Comparison of ENCODE assay signal across 10 cellular contexts in genomic region chr3:42651248-42652091, GRCh38. TPM values are rescaled to one million over a fixed set of nuclear protein-coding genes. Genes with fewer than 3 reads are reported as not detected.
DNase-seq lines count a peak whose midpoint lies in the region; ATAC-seq and TF ChIP-seq lines count a peak whose summit lies in the region.
"Had no signal": no experiment of that assay in that cellular context is flagged by ENCODE, and none has a peak within 500 bp of the region (broad histone marks: within the 10 kb centered on the region; RNA-seq: fewer than 3 reads in every experiment).

No MANE protein-coding gene starts in this region.

- H3K4me3 ChIP-seq in SJSA1, result no peak overlapping the region
- peak overlapping the region in 3 of 4 donors; percentile 82 to 96 (median 92) for H3K4me3 ChIP-seq in esophagus muscularis mucosa
- H3K4me3 ChIP-seq in rectal smooth muscle tissue (ENCODE audit: low read length), result peak overlapping the region; percentile 78
- no peak overlapping the region for H3K4me3 ChIP-seq in CD8-positive, alpha-beta memory T cell (ENCODE audit: low read length)

- H3K4me1 ChIP-seq in SJSA1 (replicated peaks), result peaks cover 55% of the 10 kb centered on the region
- H3K4me1 ChIP-seq in esophagus muscularis mucosa, result peaks cover 43 to 64% (median 60%) of the 10 kb centered on the region in 4 donors
- peaks cover 39% of the 10 kb centered on the region for H3K4me1 ChIP-seq in rectal smooth muscle tissue (ENCODE audit: control insufficient read depth, insufficient read depth, low read length)
- peaks cover 14% of the 10 kb centered on the region for H3K4me1 ChIP-seq in CD8-positive, alpha-beta memory T cell (ENCODE audit: insufficient read depth, low read length)

- H3K27ac ChIP-seq in SJSA1, result peak overlapping the region; percentile 76
- peak overlapping the region; percentile 91 to 98 (median 96) for H3K27ac ChIP-seq in esophagus muscularis mucosa (replicated peaks in 1 of 4)
- H3K27ac ChIP-seq in rectal smooth muscle tissue (ENCODE audit: low read depth, low read length), result peak overlapping the region; percentile 83
- no peak overlapping the region for H3K27ac ChIP-seq in CD8-positive, alpha-beta memory T cell (ENCODE audit: low read depth, low read length)

- DNase-seq in EL (peak; percentile 88), SJSA1 (ENCODE audit: low read depth in 1 of 2, low spot score in 2 of 2) (peak; percentile 73 to 77), esophagus muscularis mucosa (ENCODE audit: extremely low spot score) (peak; percentile 8), NCI-H446 treated with DMSO at 0.1 percent for 48 hours (lab: John Stamatoyannopoulos, UW) (no peak), retina (no peak)
- no peak for DNase-seq in CD8-positive, alpha-beta memory T cell
- DNase-seq: activated naive CD4-positive, alpha-beta T cell had no signal

- H3K9me3 ChIP-seq in SJSA1 (replicated peaks) (no peaks in the 10 kb centered on the region), esophagus muscularis mucosa (no peaks in the 10 kb centered on the region)
- no peaks in the 10 kb centered on the region for H3K9me3 ChIP-seq in CD8-positive, alpha-beta memory T cell (ENCODE audit: low read length)

- peaks cover 4 to 25% (median 7%) of the 10 kb centered on the region in 3 donors for H3K4me1 Mint-ChIP-seq in CD8-positive, alpha-beta memory T cell

- no peak for TF ChIP-seq CTCF in esophagus muscularis mucosa (IDR thresholded peaks at IDR 0.05)

- no peaks in the 10 kb centered on the region for H3K9me3 Mint-ChIP-seq in CD8-positive, alpha-beta memory T cell

- no peak for TF ChIP-seq POLR2A in esophagus muscularis mucosa (IDR thresholded peaks at IDR 0.05; ENCODE audit: low read depth)

- no peak for TF ChIP-seq EP300 in esophagus muscularis mucosa (IDR thresholded peaks at IDR 0.05)

- H3K27me3 ChIP-seq in SJSA1 (replicated peaks) (no peaks in the 10 kb centered on the region), esophagus muscularis mucosa (no peaks in the 10 kb centered on the region), rectal smooth muscle tissue (ENCODE audit: control insufficient read depth, insufficient read depth, low read length) (no peaks in the 10 kb centered on the region)
- no peaks in the 10 kb centered on the region for H3K27me3 ChIP-seq in CD8-positive, alpha-beta memory T cell (ENCODE audit: insufficient read depth, low read length, poor library complexity, severe bottlenecking)

- peak overlapping the region in 2 of 8 donors; percentile 61 to 92 for H3K27ac Mint-ChIP-seq in CD8-positive, alpha-beta memory T cell

- no peak for ATAC-seq in HG03571 (IDR thresholded peaks at IDR 0.05; ENCODE audit: unreplicated experiment)

- CTCF ChIA-PET in CD8-positive, alpha-beta memory T cell (lab: Charles Lee), result no interaction called here

- H3K9ac ChIP-seq in rectal smooth muscle tissue (ENCODE audit: low read length), result peak overlapping the region; percentile 12

- POLR2A ChIA-PET in CD8-positive, alpha-beta memory T cell (lab: Charles Lee), result interaction anchor here (0.5 to 1.4 kb wide), 2 partner anchors 9 to 51 kb away, joined by 3 to 5 read pairs; partner anchors contain the start of gene NKTR

- peaks cover 43% of the 10 kb centered on the region for H3K36me3 ChIP-seq in SJSA1
- peaks cover 8 to 36% (median 23%) of the 10 kb centered on the region in 4 donors for H3K36me3 ChIP-seq in esophagus muscularis mucosa
- peaks cover 13% of the 10 kb centered on the region for H3K36me3 ChIP-seq in rectal smooth muscle tissue (ENCODE audit: control insufficient read depth, insufficient read depth, low read length)
- H3K36me3 ChIP-seq in CD8-positive, alpha-beta memory T cell (ENCODE audit: insufficient read depth, low read length), result no peaks in the 10 kb centered on the region

- peak overlapping the region in 1 of 7 donors; percentile 61 for H3K4me3 Mint-ChIP-seq in CD8-positive, alpha-beta memory T cell

- peaks cover 0 to 26% (median 4%) of the 10 kb centered on the region in 3 donors for H3K36me3 Mint-ChIP-seq in CD8-positive, alpha-beta memory T cell

- WGBS in esophagus muscularis mucosa, result 70% methylated on average over 9 of the region's 9 CpGs

- no peaks in the 10 kb centered on the region for H3K27me3 Mint-ChIP-seq in CD8-positive, alpha-beta memory T cell

- intact Hi-C loops in esophagus muscularis mucosa (cut with DNase I), result loop anchor here (5.0 kb wide), 3 partner anchors 49 to 91 kb away; partner anchors contain the start of genes NKTR and SEC22C

RNA-seq across cellular contexts. Expression of gene ZBTB47, which starts 2.0 kb away (rescaled TPM):
- 3.0 and 6.1 TPM in 2 replicates for total RNA-seq in SJSA1 (2014; rRNA removed; shearing (Covaris generic))
- 100 to 1,000 TPM in 2 of 4 donors, 10 to 100 TPM in 2; 75.4 to 137 (median 95.7) TPM for total RNA-seq in esophagus muscularis mucosa
- total RNA-seq in CD8-positive, alpha-beta memory T cell, result under 1 TPM; 0.48 to 0.60 TPM
- not detected for polyA plus RNA-seq in CD8-positive, alpha-beta memory T cell

RNA-seq across cellular contexts. Expression of gene KLHL40, which starts 33.9 kb away (rescaled TPM):
- total RNA-seq in SJSA1 (2014; rRNA removed; shearing (Covaris generic)), result not detected in 2 replicates
- total RNA-seq in esophagus muscularis mucosa, result under 1 TPM in 1 of 4 donors, not detected in 3; 0.17 TPM
- not detected for total RNA-seq in CD8-positive, alpha-beta memory T cell
- not detected for polyA plus RNA-seq in CD8-positive, alpha-beta memory T cell
- total RNA-seq: liver had no signal
- polyA plus RNA-seq: liver had no signal

RNA-seq across cellular contexts. Expression of gene NKTR, which starts 51.0 kb away (rescaled TPM):
- total RNA-seq in SJSA1 (2014; rRNA removed; shearing (Covaris generic)), result 14.5 and 33.7 TPM in 2 replicates
- 10 to 100 TPM; 24.7 to 73.1 (median 36.0) TPM for total RNA-seq in esophagus muscularis mucosa
- 10 to 100 TPM; 54.1 to 58.2 TPM for total RNA-seq in CD8-positive, alpha-beta memory T cell
- polyA plus RNA-seq in CD8-positive, alpha-beta memory T cell, result 15.8 TPM

RNA-seq across cellular contexts. Expression of gene HHATL, which starts 51.1 kb away (rescaled TPM):
- not detected in 2 replicates for total RNA-seq in SJSA1 (2014; rRNA removed; shearing (Covaris generic))
- total RNA-seq in esophagus muscularis mucosa, result 1 to 10 TPM in 1 of 4 donors, not detected in 3; 1.5 TPM
- not detected for total RNA-seq in CD8-positive, alpha-beta memory T cell
- polyA plus RNA-seq in CD8-positive, alpha-beta memory T cell, result not detected
- polyA plus RNA-seq: liver had no signal

Comparison
In these comparisons a context has a peak if more than half of its experiments do, and no peak if none do; other contexts are left out.
1. DNase-seq: peak in EL (single experiment), SJSA1 (2 of 2) and esophagus muscularis mucosa (single experiment); none in CD8-positive, alpha-beta memory T cell (0 of 5), NCI-H446 treated with DMSO at 0.1 percent for 48 hours (single experiment) and retina (single experiment).
2. H3K4me3 ChIP-seq: peak in esophagus muscularis mucosa (3 of 4) and rectal smooth muscle tissue (single experiment); none in SJSA1 (single experiment) and CD8-positive, alpha-beta memory T cell (single experiment).
3. RNA of gene ZBTB47, which starts 2.0 kb away (total RNA-seq): 75.4 to 137 TPM in esophagus muscularis mucosa; 3.0 to 6.1 TPM in SJSA1 and 0.48 to 0.60 TPM in CD8-positive, alpha-beta memory T cell; every median in the first group is over 10 times any median in the second.